In the genomic region with DNA sequence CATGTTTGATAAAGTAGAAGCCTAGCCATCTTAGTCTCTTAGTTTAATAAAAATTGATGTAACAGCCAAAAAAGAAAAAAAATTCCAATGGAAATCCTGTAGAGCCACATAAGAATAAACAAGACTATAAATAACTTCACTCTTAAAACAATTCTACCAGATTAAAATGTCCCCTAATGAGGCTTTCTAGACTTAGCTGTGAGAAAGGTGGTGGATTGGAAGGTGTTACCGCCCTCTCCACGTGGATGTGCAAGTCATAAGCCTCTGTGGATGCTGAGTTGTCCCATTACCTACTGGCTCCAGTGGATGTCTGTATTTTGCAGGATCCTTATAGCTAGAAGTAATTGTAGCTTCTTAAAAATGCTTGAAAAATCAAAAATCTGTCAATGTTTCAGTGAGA, we compare ENCODE assay signal across 23 cellular contexts. TPM values are rescaled to one million over a fixed set of nuclear protein-coding genes. Genes with fewer than 3 reads are reported as not detected.
DNase-seq lines count a peak whose midpoint lies in the region; ATAC-seq, FAIRE-seq and TF ChIP-seq lines count a peak whose summit lies in the region.
"Had no signal": no experiment of that assay in that cellular context is flagged by ENCODE, and none has a peak within 500 bp of the region (broad histone marks: within the 10 kb centered on the region; RNA-seq: fewer than 3 reads in every experiment).

No MANE protein-coding gene starts in this region.

- H3K27ac Mint-ChIP-seq in neural progenitor cell: no peak overlapping the region
- H3K27ac Mint-ChIP-seq: CD4-positive, CD25-positive, alpha-beta regulatory T cell; IgD-negative memory B cell had no signal

- no peaks in the 10 kb centered on the region for H4K20me1 ChIP-seq in K562 (replicated peaks; ENCODE audit: control insufficient read depth, insufficient read depth, low read length)
- no peaks in the 10 kb centered on the region for H4K20me1 ChIP-seq in neural progenitor cell (ENCODE audit: low read depth)
- no peaks in the 10 kb centered on the region for H4K20me1 ChIP-seq in mammary epithelial cell (ENCODE audit: insufficient read depth, low read length)
- H4K20me1 ChIP-seq: BLaER1 had no signal

- intact Hi-C loops in K562 (cut with micrococcal nuclease) (no loop called here), mammary epithelial cell (cut with micrococcal nuclease) (no loop called here)

- CTCF ChIA-PET in K562 (lab: Yijun Ruan, JAX; ENCODE audit: low intra/inter-chr PET ratio): no interaction called here
- CTCF ChIA-PET in mammary epithelial cell (lab: Charles Lee; ENCODE audit: low non-redundant PET): no interaction called here

- peak overlapping the region; percentile 22 for H2AFZ ChIP-seq in ACC112 (ENCODE audit: low read length, unreplicated experiment)
- H2AFZ ChIP-seq in K562 (ENCODE audit: low read depth, low read length): peak overlapping the region; percentile 88
- peak overlapping the region; percentile 14 for H2AFZ ChIP-seq in neural progenitor cell (replicated peaks)
- H2AFZ ChIP-seq in mammary epithelial cell (ENCODE audit: low read depth, low read length): no peak overlapping the region

- TF ChIP-seq RAD21 in K562 (CRISPR knock-in tag; conservative IDR thresholded peaks at IDR 0.05 in 1 of 2, IDR thresholded peaks at IDR 0.05 in 1 of 2): no peak

- POLR2A ChIA-PET in K562 (lab: Yijun Ruan, JAX): interaction anchor here (0.7 to 2.3 kb wide), 13 partner anchors 9 to 117 kb away, joined by 3 to 14 read pairs (median 3); a partner anchor contains a TSS

- DNase-seq in K562 (ENCODE audit: extremely low read depth in 1 of 4, low spot score in 3 of 4) (peak in 2 of 4 experiments; percentile 42 to 61), neural progenitor cell (ENCODE audit: low spot score) (no peak), mammary epithelial cell (no peak), NCI-H187 treated with DMSO at 0.1 percent for 48 hours (lab: John Stamatoyannopoulos, UW) (no peak), UCSD-AML1 (lab: John Stamatoyannopoulos, UW; ENCODE audit: unreplicated experiment) (no peak), DMS 273 (lab: John Stamatoyannopoulos, UW; ENCODE audit: unreplicated experiment) (no peak)
- DNase-seq: CD4-positive, CD25-positive, alpha-beta regulatory T cell; DMS53; NCI-H1048; NCI-H187; NCI-H524; NCI-H748 treated with DMSO at 0.1 percent for 48 hours; NK-92 treated with Interleukin-12 subunit alpha and Interleukin-12 subunit beta, amount 100 ng/mL, for 24 hours; PC-3; SJCRH30 had no signal

- BruUV-seq in K562 (replicated peaks; lab: Mats Ljungman, UMichigan): no TSS peak
- BruUV-seq in mammary epithelial cell (replicated peaks; lab: Mats Ljungman, UMichigan): no TSS peak

- no peak for TF ChIP-seq EP300 in K562 (IDR thresholded peaks at IDR 0.05; ENCODE audit: low read length)

- H3K4me1 ChIP-seq in ACC112 (ENCODE audit: control insufficient read depth, insufficient read depth, low read length, unreplicated experiment): no peaks in the 10 kb centered on the region
- peaks cover 14% of the 10 kb centered on the region for H3K4me1 ChIP-seq in HUES64 (ENCODE audit: insufficient read depth, low read length)
- peaks cover 5 to 16% of the 10 kb centered on the region in 2 experiments; a peak in 4 of 5 replicates for H3K4me1 ChIP-seq in K562 (replicated peaks in 1 of 2; ENCODE audit: control insufficient read depth in 2 of 2, insufficient read depth in 2 of 2, low read length in 2 of 2)
- peaks cover 17% of the 10 kb centered on the region for H3K4me1 ChIP-seq in neural progenitor cell
- no peaks in the 10 kb centered on the region for H3K4me1 ChIP-seq in mammary epithelial cell (ENCODE audit: insufficient read depth, low read length)
- H3K4me1 ChIP-seq: BLaER1, SJCRH30 had no signal

- no peak overlapping the region for H3K27ac ChIP-seq in ACC112 (ENCODE audit: low read depth, low read length)
- H3K27ac ChIP-seq in HUES64 (ENCODE audit: low read depth, low read length): peak overlapping the region; percentile 6; the same call in 1 of the 2 replicates
- peak overlapping the region; percentile 74 for H3K27ac ChIP-seq in K562 (ENCODE audit: extremely low read depth, low read depth, low read length)
- no peak overlapping the region for H3K27ac ChIP-seq in neural progenitor cell
- H3K27ac ChIP-seq in mammary epithelial cell (ENCODE audit: insufficient read depth, low read depth, low read length): no peak overlapping the region
- H3K27ac ChIP-seq: BLaER1, SJCRH30 had no signal

- peaks cover 25% of the 10 kb centered on the region for H3K4me1 Mint-ChIP-seq in neural progenitor cell
- H3K4me1 Mint-ChIP-seq: CD4-positive, CD25-positive, alpha-beta regulatory T cell had no signal

- in situ Hi-C loops in K562 (cut with MboI): no loop called here
- in situ Hi-C loops in mammary epithelial cell (cut with MboI; ENCODE audit: low sequenced_read_pairs in 2 of 2): no loop called here

- WGBS in HUES64: 65% methylated on average over 2 of the region's 2 CpGs
- WGBS in K562 (ENCODE audit: insufficient coverage, low coverage, missing lambda C conversion rate): 27% methylated on average over 2 of the region's 2 CpGs
- 100% methylated on average over 2 of the region's 2 CpGs for WGBS in mammary epithelial cell (ENCODE audit: low coverage, missing lambda C conversion rate)

- H3K9me1 ChIP-seq in K562 (ENCODE audit: control insufficient read depth, insufficient read depth, low read length): no peaks in the 10 kb centered on the region

- no peak for FAIRE-seq in K562 (lab: Jason Lieb, UNC)
- FAIRE-seq: GM18507, H54 had no signal

- no peaks in the 10 kb centered on the region for H3K9me3 Mint-ChIP-seq in neural progenitor cell
- H3K9me3 Mint-ChIP-seq: CD4-positive, CD25-positive, alpha-beta regulatory T cell; IgD-negative memory B cell had no signal

- H3K4me2 ChIP-seq in K562 (ENCODE audit: insufficient read depth, low read length): peak overlapping the region; percentile 69; the same call in 1 of the 2 replicates
- H3K4me2 ChIP-seq in neural progenitor cell: peak overlapping the region; percentile 29
- no peak overlapping the region for H3K4me2 ChIP-seq in mammary epithelial cell (ENCODE audit: insufficient read depth, low read depth, low read length)
- H3K4me2 ChIP-seq: BLaER1 had no signal

- H3K27me3 ChIP-seq in ACC112 (ENCODE audit: insufficient read depth, low read length) (no peaks in the 10 kb centered on the region), HUES64 (ENCODE audit: insufficient read depth, low read length) (no peaks in the 10 kb centered on the region), K562 (ENCODE audit: control insufficient read depth in 2 of 2, insufficient read depth in 2 of 2, low read length in 2 of 2) (no peaks in the 10 kb centered on the region), neural progenitor cell (no peaks in the 10 kb centered on the region), mammary epithelial cell (ENCODE audit: insufficient read depth, low read length) (no peaks in the 10 kb centered on the region)
- H3K27me3 ChIP-seq: BLaER1, SJCRH30 had no signal

- H3K27me3 Mint-ChIP-seq in neural progenitor cell (ENCODE audit: insufficient read depth, low read depth): no peaks in the 10 kb centered on the region

- TF ChIP-seq CTCF in K562 (IDR thresholded peaks at IDR 0.05 in 2 of 3, conservative IDR thresholded peaks at IDR 0.05 in 1 of 3; ENCODE audit: insufficient read depth in 2 of 3, low read depth in 1 of 3, low read length in 3 of 3) (no peak), neural progenitor cell (IDR thresholded peaks at IDR 0.05) (no peak), mammary epithelial cell (conservative IDR thresholded peaks at IDR 0.05 in 1 of 2, IDR thresholded peaks at IDR 0.05 in 1 of 2; ENCODE audit: extremely low read depth in 1 of 2, insufficient read depth in 1 of 2, low read depth in 1 of 2, low read length in 2 of 2) (no peak)

- H3K9me3 ChIP-seq in HUES64 (ENCODE audit: insufficient read depth, low read depth, low read length): no peaks in the 10 kb centered on the region
- 0 out of 2 replicates have a peak, but pooled peaks cover 2% of the 10 kb centered on the region for H3K9me3 ChIP-seq in K562 (replicated peaks; ENCODE audit: control insufficient read depth, insufficient read depth, low read depth, low read length)
- H3K9me3 ChIP-seq in neural progenitor cell (ENCODE audit: low read depth): no peaks in the 10 kb centered on the region
- H3K9me3 ChIP-seq in mammary epithelial cell (replicated peaks; ENCODE audit: insufficient read depth, low read length): no peaks in the 10 kb centered on the region
- H3K9me3 ChIP-seq: BLaER1, SJCRH30 had no signal

- TF ChIP-seq POLR2A in K562 (conservative IDR thresholded peaks at IDR 0.05): no peak

- H3K4me3 ChIP-seq in ACC112 (ENCODE audit: low read depth, low read length) (no peak overlapping the region), HUES64 (ENCODE audit: low read length) (no peak overlapping the region), K562 (no peak overlapping the region), neural progenitor cell (no peak overlapping the region), mammary epithelial cell (replicated peaks in 1 of 3; ENCODE audit: insufficient read depth in 1 of 3, low read depth in 2 of 3, low read length in 3 of 3) (no peak overlapping the region)
- H3K4me3 ChIP-seq: BLaER1, SJCRH30 had no signal

- H3K36me3 Mint-ChIP-seq in neural progenitor cell: peaks cover 4% of the 10 kb centered on the region
- H3K36me3 Mint-ChIP-seq: CD4-positive, CD25-positive, alpha-beta regulatory T cell; IgD-negative memory B cell had no signal

- peaks cover 18% of the 10 kb centered on the region for H3F3A ChIP-seq in neural progenitor cell (ENCODE audit: low read depth)

- H3K9ac ChIP-seq in HUES64 (ENCODE audit: low read depth, low read length): no peak overlapping the region; the same call in 1 of the 2 replicates
- peak overlapping the region in 1 of 2 experiments; percentile 51; a peak in 2 of 4 replicates for H3K9ac ChIP-seq in K562 (ENCODE audit: insufficient read depth in 1 of 2, low read depth in 2 of 2, low read length in 2 of 2)
- H3K9ac ChIP-seq in neural progenitor cell: no peak overlapping the region
- no peak overlapping the region for H3K9ac ChIP-seq in mammary epithelial cell (ENCODE audit: insufficient read depth, low read length)
- H3K9ac ChIP-seq: BLaER1 had no signal

- H3K79me2 ChIP-seq in ACC112 (ENCODE audit: control insufficient read depth, insufficient read depth, low read length, unreplicated experiment): no peaks in the 10 kb centered on the region
- no peaks in the 10 kb centered on the region for H3K79me2 ChIP-seq in K562 (ENCODE audit: control insufficient read depth, insufficient read depth, low read length)
- H3K79me2 ChIP-seq in neural progenitor cell (ENCODE audit: low read depth): no peaks in the 10 kb centered on the region
- no peaks in the 10 kb centered on the region for H3K79me2 ChIP-seq in mammary epithelial cell (ENCODE audit: insufficient read depth, low read length)

- H3K4me3 Mint-ChIP-seq in neural progenitor cell: no peak overlapping the region
- H3K4me3 Mint-ChIP-seq: CD4-positive, CD25-positive, alpha-beta regulatory T cell had no signal

- H3K36me3 ChIP-seq in ACC112 (ENCODE audit: insufficient read depth, low read length) (no peaks in the 10 kb centered on the region), HUES64 (ENCODE audit: insufficient read depth, low read length) (no peaks in the 10 kb centered on the region), K562 (ENCODE audit: control insufficient read depth, insufficient read depth, low read length) (no peaks in the 10 kb centered on the region), neural progenitor cell (no peaks in the 10 kb centered on the region), mammary epithelial cell (ENCODE audit: insufficient read depth, low read length) (no peaks in the 10 kb centered on the region)
- H3K36me3 ChIP-seq: BLaER1 had no signal

- peak; percentile 70 for ATAC-seq in K562
- ATAC-seq: PC-3, Right ventricle myocardium inferior, SK-N-SH treated with all-trans-retinoic acid at 6 μM for 48 hours had no signal

- dilution Hi-C loops in mammary epithelial cell (cut with HindIII; ENCODE audit: low sequenced_read_pairs): no loop called here

RNA-seq across cellular contexts. Expression of a gene that starts 14.6 kb away (rescaled TPM):
- polyA plus RNA-seq in HUES64 (2013, experiment 1 of 2): 0.65 TPM
- 0.89 TPM for polyA plus RNA-seq in HUES64 (2013, experiment 2 of 2)
- total RNA-seq in K562 (2011; cell fraction: chromatin; rRNA removed; ENCODE audit: low replicate concordance): 2.8 and 6.5 TPM in 2 replicates
- 1.8 and 2.1 TPM in 2 replicates for total RNA-seq in K562 (2011; cell fraction: nucleolus; rRNA removed)
- 4.2 and 10.1 TPM in 2 replicates for total RNA-seq in K562 (2011; cell fraction: nucleoplasm; rRNA removed)
- total RNA-seq in K562 (2014; rRNA removed) (1.8 and 3.1 TPM in 2 replicates), K562 (2014; rRNA removed; fragmentation: Illumina TruSeq; extraction: Trizol) (3.0 and 3.7 TPM in 2 replicates), K562 (2015; rRNA removed; fragmentation: Illumina TruSeq; extraction: Trizol) (3.8 and 3.9 TPM in 2 replicates), K562 (2021) (2.7 and 2.9 TPM in 2 replicates), neural progenitor cell (ENCODE audit: low replicate concordance) (2.6 and 4.7 TPM in 2 replicates), mammary epithelial cell (1 to 10 TPM; 1.6 to 2.3 TPM)
- polyA plus RNA-seq in K562 (2011; rRNA removed) (2.9 and 3.9 TPM in 2 replicates), K562 (2014; fragmentation: Illumina TruSeq; extraction: Trizol) (3.7 and 4.9 TPM in 2 replicates), K562 (2014; fragmentation: Nextera tagmentation; extraction: Ambion mirVana) (1 to 10 TPM; 4.2 to 4.9 TPM), K562 (2014; rRNA removed) (3.0 and 3.4 TPM in 2 replicates), mammary epithelial cell (0.56 TPM)
- 0.69 and 0.96 TPM in 2 replicates for polyA plus RNA-seq in K562 (2011; cell fraction: cytosol; rRNA removed)
- polyA plus RNA-seq in K562 (2011; cell fraction: nucleus; rRNA removed): 2.0 and 2.4 TPM in 2 replicates
- 3.5 and 4.7 TPM in 2 replicates for polyA plus RNA-seq in K562 (2012)
- polyA minus RNA-seq in K562 (2011; rRNA and poly(A)+ RNA removed): 1.8 TPM in 2 replicates
- polyA minus RNA-seq in K562 (2011; cell fraction: cytosol; rRNA and poly(A)+ RNA removed): 1.5 and 1.7 TPM in 2 replicates
- polyA minus RNA-seq in K562 (2011; cell fraction: nucleus; rRNA and poly(A)+ RNA removed): 1.2 and 2.2 TPM in 2 replicates
- polyA minus RNA-seq in mammary epithelial cell: not detected
- total RNA-seq: CD4-positive, CD25-positive, alpha-beta regulatory T cell; SJCRH30 had no signal
- polyA plus RNA-seq: CD4-positive, CD25-positive, alpha-beta regulatory T cell; IgD-negative memory B cell had no signal

RNA-seq across cellular contexts. Expression of a gene that starts 20.8 kb away (rescaled TPM):
- 8.5 TPM for polyA plus RNA-seq in HUES64 (2013, experiment 1 of 2)
- polyA plus RNA-seq in HUES64 (2013, experiment 2 of 2): 13.9 TPM
- 0.60 and 2.4 TPM in 2 replicates for total RNA-seq in K562 (2011; cell fraction: chromatin; rRNA removed; ENCODE audit: low replicate concordance)
- total RNA-seq in K562 (2011; cell fraction: nucleolus; rRNA removed): 1.3 and 1.8 TPM in 2 replicates
- total RNA-seq in K562 (2011; cell fraction: nucleoplasm; rRNA removed): 1.8 and 2.6 TPM in 2 replicates
- total RNA-seq in K562 (2014; rRNA removed) (27.7 and 42.9 TPM in 2 replicates), K562 (2014; rRNA removed; fragmentation: Illumina TruSeq; extraction: Trizol) (17.4 and 22.2 TPM in 2 replicates), K562 (2015; rRNA removed; fragmentation: Illumina TruSeq; extraction: Trizol) (21.7 and 23.1 TPM in 2 replicates), K562 (2021) (14.8 and 17.5 TPM in 2 replicates), neural progenitor cell (ENCODE audit: low replicate concordance) (7.5 and 12.2 TPM in 2 replicates), mammary epithelial cell (1 to 10 TPM; 4.2 to 5.0 TPM)
- polyA plus RNA-seq in K562 (2011; rRNA removed) (3.1 and 6.6 TPM in 2 replicates), K562 (2014; fragmentation: Illumina TruSeq; extraction: Trizol) (19.7 and 29.2 TPM in 2 replicates), K562 (2014; fragmentation: Nextera tagmentation; extraction: Ambion mirVana) (10 to 100 TPM; 26.4 to 28.2 TPM), K562 (2014; rRNA removed) (25.6 and 76.6 TPM in 2 replicates), mammary epithelial cell (0.66 TPM)
- 1.1 and 1.4 TPM in 2 replicates for polyA plus RNA-seq in K562 (2011; cell fraction: cytosol; rRNA removed)
- polyA plus RNA-seq in K562 (2011; cell fraction: nucleus; rRNA removed): 0.38 TPM in 1 of 2 replicates, not detected in the other
- polyA plus RNA-seq in K562 (2012): 27.6 and 178 TPM in 2 replicates
- 0.48 TPM in 1 of 2 replicates, not detected in the other for polyA minus RNA-seq in K562 (2011; rRNA and poly(A)+ RNA removed)
- polyA minus RNA-seq in K562 (2011; cell fraction: cytosol; rRNA and poly(A)+ RNA removed): 2.5 TPM in 1 of 2 replicates, not detected in the other
- polyA minus RNA-seq in K562 (2011; cell fraction: nucleus; rRNA and poly(A)+ RNA removed): 1.1 TPM in 1 of 2 replicates, not detected in the other
- not detected for polyA minus RNA-seq in mammary epithelial cell
- total RNA-seq: CD4-positive, CD25-positive, alpha-beta regulatory T cell had no signal

Comparison
In these comparisons a context has a peak if more than half of its experiments do, and no peak if none do; other contexts are left out.
1. H3K27ac ChIP-seq: peak in HUES64 (single experiment) and K562 (single experiment); none in ACC112 (single experiment), neural progenitor cell (single experiment) and mammary epithelial cell (single experiment).